1 cellular context compared by ENCODE assay signal in the genomic region with DNA sequence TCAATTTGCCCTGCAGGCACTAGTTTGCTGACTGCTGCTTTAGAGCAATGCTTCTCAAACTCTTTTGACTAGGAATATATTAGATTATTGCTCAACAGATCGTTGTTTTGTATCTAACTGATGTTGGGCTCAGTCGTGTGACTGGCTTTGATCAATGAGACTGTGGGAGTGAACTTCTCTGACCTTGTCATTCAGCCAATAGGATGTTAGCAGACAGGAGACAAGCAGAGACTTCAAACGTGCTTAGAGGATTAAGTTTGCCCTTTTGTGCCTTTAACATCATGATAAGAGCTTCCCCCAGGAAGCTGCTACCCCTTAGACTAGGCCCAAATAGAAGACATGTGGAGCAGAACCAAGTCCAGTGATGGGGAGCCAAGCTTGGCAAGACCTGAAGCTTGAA.
A peak's percentile ranks its signal among the peaks of the same experiment; 100 is the strongest.
TF ChIP-seq lines count a peak whose summit lies in the region.

No MANE protein-coding gene starts in this region.

TF ChIP-seq in HepG2, 621 proteins besides CTCF, POLR2A, EP300 and RAD21 (continued from another document and continues in another):
- TF ChIP-seq YY1 (IDR thresholded peaks at IDR 0.05; ENCODE audit: insufficient read depth, insufficient replicate concordance, low read depth, low read length) = no peak
- peak; percentile 76 for TF ChIP-seq RXRB (CRISPR knock-in tag; IDR thresholded peaks at IDR 0.05; ENCODE audit: borderline replicate concordance)
- peak; percentile 86 for TF ChIP-seq ONECUT2 (CRISPR knock-in tag; IDR thresholded peaks at IDR 0.05)
- TF ChIP-seq SRY (CRISPR knock-in tag; IDR thresholded peaks at IDR 0.05) = no peak
- no peak for TF ChIP-seq ZSCAN22 (CRISPR knock-in tag; IDR thresholded peaks at IDR 0.05)
- TF ChIP-seq MAZ (IDR thresholded peaks at IDR 0.05; ENCODE audit: borderline replicate concordance, low read depth, low read length) = no peak
- no peak for TF ChIP-seq MAZ (CRISPR knock-in tag; IDR thresholded peaks at IDR 0.05; ENCODE audit: low read depth)
- peak; percentile 87 for TF ChIP-seq BCL6 (CRISPR knock-in tag; IDR thresholded peaks at IDR 0.05)
- TF ChIP-seq ZSCAN21 (CRISPR knock-in tag; IDR thresholded peaks at IDR 0.05; ENCODE audit: borderline replicate concordance) = no peak
- TF ChIP-seq ZNF275 (CRISPR knock-in tag; IDR thresholded peaks at IDR 0.05; ENCODE audit: borderline replicate concordance) = no peak
- TF ChIP-seq ZZZ3 (CRISPR knock-in tag; IDR thresholded peaks at IDR 0.05; ENCODE audit: borderline replicate concordance) = no peak
- no peak for TF ChIP-seq CHD2 (IDR thresholded peaks at IDR 0.05; ENCODE audit: low read depth, low read length)
- no peak for TF ChIP-seq ZBTB7A (CRISPR knock-in tag; IDR thresholded peaks at IDR 0.05)
- TF ChIP-seq ZNF253 (CRISPR knock-in tag; IDR thresholded peaks at IDR 0.05; ENCODE audit: borderline replicate concordance) = no peak
- no peak for TF ChIP-seq KLF12 (CRISPR knock-in tag; IDR thresholded peaks at IDR 0.05; ENCODE audit: borderline replicate concordance)
- no peak for TF ChIP-seq HIC2 (CRISPR knock-in tag; IDR thresholded peaks at IDR 0.05; ENCODE audit: low read depth)
- no peak for TF ChIP-seq ZNF30 (CRISPR knock-in tag; IDR thresholded peaks at IDR 0.05)
- TF ChIP-seq PLRG1 (conservative IDR thresholded peaks at IDR 0.05) = no peak
- no peak for TF ChIP-seq MIER3 (CRISPR knock-in tag; IDR thresholded peaks at IDR 0.05; ENCODE audit: borderline replicate concordance)
- TF ChIP-seq, protein P1, sequence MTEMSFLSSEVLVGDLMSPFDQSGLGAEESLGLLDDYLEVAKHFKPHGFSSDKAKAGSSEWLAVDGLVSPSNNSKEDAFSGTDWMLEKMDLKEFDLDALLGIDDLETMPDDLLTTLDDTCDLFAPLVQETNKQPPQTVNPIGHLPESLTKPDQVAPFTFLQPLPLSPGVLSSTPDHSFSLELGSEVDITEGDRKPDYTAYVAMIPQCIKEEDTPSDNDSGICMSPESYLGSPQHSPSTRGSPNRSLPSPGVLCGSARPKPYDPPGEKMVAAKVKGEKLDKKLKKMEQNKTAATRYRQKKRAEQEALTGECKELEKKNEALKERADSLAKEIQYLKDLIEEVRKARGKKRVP (CRISPR knock-in tag; IDR thresholded peaks at IDR 0.05) = no peak
- no peak for TF ChIP-seq SIN3A (IDR thresholded peaks at IDR 0.05; ENCODE audit: borderline replicate concordance, low read depth, low read length)
- no peak for TF ChIP-seq ZBTB10 (CRISPR knock-in tag; IDR thresholded peaks at IDR 0.05; ENCODE audit: borderline replicate concordance)
- TF ChIP-seq DPF2 (CRISPR knock-in tag; IDR thresholded peaks at IDR 0.05; ENCODE audit: borderline replicate concordance, low read depth) = no peak
- peak in 1 of 2 experiments; percentile 28; a peak in 1 of 4 replicates for TF ChIP-seq NR2F1 (CRISPR knock-in tag; IDR thresholded peaks at IDR 0.05)
- TF ChIP-seq AGO2 (optimal IDR thresholded peaks at IDR 0.05; ENCODE audit: low read depth, low read length) = no peak
- no peak for TF ChIP-seq ATAD3A (CRISPR knock-in tag; IDR thresholded peaks at IDR 0.05)
- no peak for TF ChIP-seq ZNF205 (CRISPR knock-in tag; IDR thresholded peaks at IDR 0.05)
- no peak for TF ChIP-seq ZBTB26 (CRISPR knock-in tag; IDR thresholded peaks at IDR 0.05; ENCODE audit: borderline replicate concordance)
- TF ChIP-seq, protein P2, sequence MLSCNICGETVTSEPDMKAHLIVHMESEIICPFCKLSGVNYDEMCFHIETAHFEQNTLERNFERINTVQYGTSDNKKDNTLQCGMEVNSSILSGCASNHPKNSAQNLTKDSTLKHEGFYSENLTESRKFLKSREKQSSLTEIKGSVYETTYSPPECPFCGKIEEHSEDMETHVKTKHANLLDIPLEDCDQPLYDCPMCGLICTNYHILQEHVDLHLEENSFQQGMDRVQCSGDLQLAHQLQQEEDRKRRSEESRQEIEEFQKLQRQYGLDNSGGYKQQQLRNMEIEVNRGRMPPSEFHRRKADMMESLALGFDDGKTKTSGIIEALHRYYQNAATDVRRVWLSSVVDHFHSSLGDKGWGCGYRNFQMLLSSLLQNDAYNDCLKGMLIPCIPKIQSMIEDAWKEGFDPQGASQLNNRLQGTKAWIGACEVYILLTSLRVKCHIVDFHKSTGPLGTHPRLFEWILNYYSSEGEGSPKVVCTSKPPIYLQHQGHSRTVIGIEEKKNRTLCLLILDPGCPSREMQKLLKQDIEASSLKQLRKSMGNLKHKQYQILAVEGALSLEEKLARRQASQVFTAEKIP (CRISPR knock-in tag; IDR thresholded peaks at IDR 0.05; ENCODE audit: borderline replicate concordance) = no peak
- TF ChIP-seq HNRNPUL1 (IDR thresholded peaks at IDR 0.05; ENCODE audit: low read depth, low read length) = no peak
- no peak for TF ChIP-seq ARNTL (CRISPR knock-in tag; IDR thresholded peaks at IDR 0.05)
- TF ChIP-seq ZNF749 (CRISPR knock-in tag; IDR thresholded peaks at IDR 0.05; ENCODE audit: borderline replicate concordance) = no peak
- no peak for TF ChIP-seq ZBTB20 (CRISPR knock-in tag; IDR thresholded peaks at IDR 0.05; ENCODE audit: borderline replicate concordance, low read depth)
- no peak for TF ChIP-seq ZNF354B (CRISPR knock-in tag; IDR thresholded peaks at IDR 0.05)
- peak; percentile 86 for TF ChIP-seq RARA (CRISPR knock-in tag; IDR thresholded peaks at IDR 0.05)
- TF ChIP-seq ZNF337 (CRISPR knock-in tag; IDR thresholded peaks at IDR 0.05; ENCODE audit: borderline replicate concordance, low read depth) = no peak
- TF ChIP-seq ATF6 (CRISPR knock-in tag; conservative IDR thresholded peaks at IDR 0.05) = no peak
- no peak for TF ChIP-seq LRRFIP1 (CRISPR knock-in tag; conservative IDR thresholded peaks at IDR 0.05)
- no peak for TF ChIP-seq DNMT1 (CRISPR knock-in tag; IDR thresholded peaks at IDR 0.05)
- TF ChIP-seq ZSCAN5A (CRISPR knock-in tag; IDR thresholded peaks at IDR 0.05; ENCODE audit: borderline replicate concordance) = no peak
- TF ChIP-seq, protein P3, sequence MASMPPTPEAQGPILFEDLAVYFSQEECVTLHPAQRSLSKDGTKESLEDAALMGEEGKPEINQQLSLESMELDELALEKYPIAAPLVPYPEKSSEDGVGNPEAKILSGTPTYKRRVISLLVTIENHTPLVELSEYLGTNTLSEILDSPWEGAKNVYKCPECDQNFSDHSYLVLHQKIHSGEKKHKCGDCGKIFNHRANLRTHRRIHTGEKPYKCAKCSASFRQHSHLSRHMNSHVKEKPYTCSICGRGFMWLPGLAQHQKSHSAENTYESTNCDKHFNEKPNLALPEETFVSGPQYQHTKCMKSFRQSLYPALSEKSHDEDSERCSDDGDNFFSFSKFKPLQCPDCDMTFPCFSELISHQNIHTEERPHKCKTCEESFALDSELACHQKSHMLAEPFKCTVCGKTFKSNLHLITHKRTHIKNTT (CRISPR knock-in tag; IDR thresholded peaks at IDR 0.05) = no peak
- TF ChIP-seq ZNF136 (CRISPR knock-in tag; IDR thresholded peaks at IDR 0.05; ENCODE audit: low read depth) = no peak
- TF ChIP-seq, protein P4, sequence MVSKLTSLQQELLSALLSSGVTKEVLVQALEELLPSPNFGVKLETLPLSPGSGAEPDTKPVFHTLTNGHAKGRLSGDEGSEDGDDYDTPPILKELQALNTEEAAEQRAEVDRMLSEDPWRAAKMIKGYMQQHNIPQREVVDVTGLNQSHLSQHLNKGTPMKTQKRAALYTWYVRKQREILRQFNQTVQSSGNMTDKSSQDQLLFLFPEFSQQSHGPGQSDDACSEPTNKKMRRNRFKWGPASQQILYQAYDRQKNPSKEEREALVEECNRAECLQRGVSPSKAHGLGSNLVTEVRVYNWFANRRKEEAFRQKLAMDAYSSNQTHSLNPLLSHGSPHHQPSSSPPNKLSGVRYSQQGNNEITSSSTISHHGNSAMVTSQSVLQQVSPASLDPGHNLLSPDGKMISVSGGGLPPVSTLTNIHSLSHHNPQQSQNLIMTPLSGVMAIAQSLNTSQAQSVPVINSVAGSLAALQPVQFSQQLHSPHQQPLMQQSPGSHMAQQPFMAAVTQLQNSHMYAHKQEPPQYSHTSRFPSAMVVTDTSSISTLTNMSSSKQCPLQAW (CRISPR knock-in tag; IDR thresholded peaks at IDR 0.05) = no peak
- TF ChIP-seq ZNF678 (CRISPR knock-in tag; IDR thresholded peaks at IDR 0.05) = no peak
- TF ChIP-seq DR1 (CRISPR knock-in tag; IDR thresholded peaks at IDR 0.05) = no peak
